Comparison of ENCODE assay signal across 9 cellular contexts in genomic region chr2:215434447-215435260, GRCh38. TPM values are rescaled to one million over a fixed set of nuclear protein-coding genes. Genes with fewer than 3 reads are reported as not detected.
DNase-seq lines count a peak whose midpoint lies in the region; ATAC-seq and TF ChIP-seq lines count a peak whose summit lies in the region.
"Had no signal": no experiment of that assay in that cellular context is flagged by ENCODE, and none has a peak within 500 bp of the region (broad histone marks: within the 10 kb centered on the region; RNA-seq: fewer than 3 reads in every experiment).

No MANE protein-coding gene starts in this region.

- H3K36me3 Mint-ChIP-seq in naive B cell: no peaks in the 10 kb centered on the region

- H3K27ac Mint-ChIP-seq in naive B cell: peak overlapping the region in 1 of 6 donors; percentile 80

- 0 out of 2 replicates have a peak, but pooled peaks cover 7% of the 10 kb centered on the region for H3F3A ChIP-seq in MM.1S (ENCODE audit: insufficient read depth, low read length)

- H4K20me1 ChIP-seq in MM.1S (ENCODE audit: insufficient read depth, low read length): no peaks in the 10 kb centered on the region

- H3K27me3 ChIP-seq in MM.1S (replicated peaks; ENCODE audit: insufficient read depth, low read length): peaks cover 25% of the 10 kb centered on the region

- H2AFZ ChIP-seq in MM.1S (ENCODE audit: low read length): no peak overlapping the region

- H3K36me3 ChIP-seq in MM.1S (replicated peaks; ENCODE audit: insufficient read depth, low read length): no peaks in the 10 kb centered on the region

- DNase-seq in AG09309 (ENCODE audit: low read depth) (no peak), LNCaP clone FGC (ENCODE audit: low read depth) (no peak), dermis blood vessel endothelial cell (peak; percentile 62), naive B cell (no peak), GM19238 (ENCODE audit: insufficient read length, low spot score) (no peak), dedifferentiated amniotic fluid mesenchymal stem cell (ENCODE audit: extremely low spot score) (no peak), MM.1S (no peak)
- DNase-seq: NK-92 treated with Interleukin-12 subunit alpha and Interleukin-12 subunit beta, amount 100 ng/mL, for 24 hours had no signal

- H3K27ac ChIP-seq in MM.1S (ENCODE audit: low read length): no peak overlapping the region

- TF ChIP-seq CTCF in AG09309 (IDR thresholded peaks at IDR 0.05; ENCODE audit: control insufficient read depth, insufficient read depth, low read depth, low read length, missing control alignments): no peak
- TF ChIP-seq CTCF in LNCaP clone FGC (IDR thresholded peaks at IDR 0.05; ENCODE audit: control insufficient read depth, extremely low read depth, insufficient read depth): no peak
- TF ChIP-seq CTCF in MM.1S (IDR thresholded peaks at IDR 0.05; ENCODE audit: low read length): no peak

- peaks cover 10 to 24% (median 18%) of the 10 kb centered on the region in 3 donors for H3K4me1 Mint-ChIP-seq in naive B cell

- H3K4me3 Mint-ChIP-seq in naive B cell: peak overlapping the region; percentile 62 to 86 (median 80)

- no peak overlapping the region for H3K9ac ChIP-seq in MM.1S (ENCODE audit: low read length)

- H3K4me3 ChIP-seq in AG09309 (ENCODE audit: control insufficient read depth, low read depth, low read length) (peak overlapping the region; percentile 89), LNCaP clone FGC (ENCODE audit: low read depth, low read length) (peak overlapping the region; percentile 71), MM.1S (ENCODE audit: low read length) (no peak overlapping the region)

- peaks cover 0 to 4% (median 0%) of the 10 kb centered on the region in 7 donors for H3K9me3 Mint-ChIP-seq in naive B cell

- H3K27me3 Mint-ChIP-seq in naive B cell: peaks cover 69 to 80% (median 76%) of the 10 kb centered on the region in 3 donors

- no peaks in the 10 kb centered on the region for H3K9me3 ChIP-seq in MM.1S (replicated peaks; ENCODE audit: insufficient read depth, low read length)

- H3K4me1 ChIP-seq in MM.1S (ENCODE audit: low read length): peaks cover 7% of the 10 kb centered on the region; the same call in 1 of the 2 replicates

- no peaks in the 10 kb centered on the region for H3K79me2 ChIP-seq in MM.1S (ENCODE audit: low read length)

- no peaks in the 10 kb centered on the region for H3K9me2 ChIP-seq in MM.1S (replicated peaks; ENCODE audit: insufficient read depth, low read length)

- ATAC-seq in naive B cell (ENCODE audit: low read depth in 2 of 2) (no peak), GM18498 (IDR thresholded peaks at IDR 0.05; ENCODE audit: unreplicated experiment) (no peak)

- H3K4me2 ChIP-seq in MM.1S (ENCODE audit: low read depth, low read length): no peak overlapping the region

RNA-seq across cellular contexts. Expression of gene FN1, which starts 1.2 kb away (rescaled TPM):
- total RNA-seq in dermis blood vessel endothelial cell: 353 and 387 TPM in 2 replicates
- polyA plus RNA-seq in naive B cell (ENCODE audit: low read depth in 6 of 6): 1 to 10 TPM in 3 of 6 donors, under 1 TPM in 2, not detected in 1; 0.53 to 2.0 (median 1.1) TPM
